In the genomic region with DNA sequence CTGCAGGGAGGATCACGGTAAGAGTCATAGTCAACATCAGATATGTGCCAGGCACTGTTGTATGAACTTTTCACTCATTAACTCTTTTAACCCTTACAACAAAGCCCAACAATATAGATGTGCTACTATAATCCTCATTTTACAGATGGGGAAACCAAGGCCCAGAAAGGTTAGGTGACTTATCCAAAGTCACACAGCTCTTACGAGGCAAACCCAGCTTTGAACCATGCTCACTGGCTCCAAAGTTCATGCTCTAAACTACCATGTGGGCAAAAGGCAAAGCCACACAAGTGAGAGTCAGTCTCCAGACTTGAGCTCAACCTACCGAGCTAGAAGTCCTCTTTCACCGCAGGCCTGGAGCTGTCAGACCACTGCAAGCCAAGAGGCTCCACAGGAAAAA, we compare ENCODE assay signal across 14 cellular contexts.
DNase-seq lines count a peak whose midpoint lies in the region; ATAC-seq and TF ChIP-seq lines count a peak whose summit lies in the region.
"Had no signal": no experiment of that assay in that cellular context is flagged by ENCODE, and none has a peak within 500 bp of the region (broad histone marks: within the 10 kb centered on the region; RNA-seq: fewer than 3 reads in every experiment).

No MANE protein-coding gene starts in this region.

- H3K79me2 ChIP-seq in Loucy (ENCODE audit: insufficient read depth, low read length) = no peaks in the 10 kb centered on the region

- H3K4me2 ChIP-seq in BLaER1 treated with 17β-estradiol and CSF1 and Interleukin-3, amounts not matched to agents 10 nM and 100 nM = peak overlapping the region; percentile 81 to 97 (median 95); a peak in 21 of 22 replicates
- peak overlapping the region; percentile 69 for H3K4me2 ChIP-seq in Loucy (ENCODE audit: low read depth, low read length, poor library complexity, severe bottlenecking)
- H3K4me2 ChIP-seq: A549 had no signal

- H3K4me3 ChIP-seq in BLaER1 treated with 17β-estradiol and CSF1 and Interleukin-3, amounts not matched to agents 10 nM and 100 nM = peak overlapping the region in 4 of 10 experiments; percentile 38 to 58 (median 46); a peak in 2 of 20 replicates
- H3K4me3 ChIP-seq in Loucy (ENCODE audit: low read length, poor library complexity, severe bottlenecking) = peak overlapping the region; percentile 46
- H3K4me3 ChIP-seq: A549 had no signal

- no peaks in the 10 kb centered on the region for H4K20me1 ChIP-seq in BLaER1 treated with 17β-estradiol and CSF1 and Interleukin-3, amounts not matched to agents 10 nM and 100 nM
- no peaks in the 10 kb centered on the region for H4K20me1 ChIP-seq in Loucy (ENCODE audit: insufficient read depth, low read length, poor library complexity, severe bottlenecking)

- no peaks in the 10 kb centered on the region for H3F3A ChIP-seq in Loucy (ENCODE audit: low read depth)

- no peak overlapping the region for H2AFZ ChIP-seq in Loucy (ENCODE audit: low read length)

- H3K9me3 Mint-ChIP-seq in nephron progenitor cell = peaks cover 13% of the 10 kb centered on the region
- H3K9me3 Mint-ChIP-seq in stimulated activated effector memory CD8-positive, alpha-beta T cell treated with anti-CD3 and anti-CD28 coated beads, Interleukin-12 subunit alpha, Interleukin-12 subunit beta, amount 100 ng/mL, for 72 hours = peaks cover 8% of the 10 kb centered on the region
- H3K9me3 Mint-ChIP-seq: HFFc6 had no signal

- H3K27me3 Mint-ChIP-seq in nephron progenitor cell (ENCODE audit: low read depth, poor library complexity) = peaks cover 20% of the 10 kb centered on the region

- TF ChIP-seq CTCF in Loucy (conservative IDR thresholded peaks at IDR 0.05; ENCODE audit: low read length) (no peak), nephron progenitor cell (IDR thresholded peaks at IDR 0.05) (no peak)

- H3K27ac ChIP-seq in BLaER1 treated with 17β-estradiol and CSF1 and Interleukin-3, amounts not matched to agents 10 nM and 100 nM = peak overlapping the region in 9 of 11 experiments; percentile 78 to 92 (median 85); a peak in 18 of 22 replicates
- H3K27ac ChIP-seq: A549, HL-60 had no signal

- peaks cover 0 to 3% (median 0%) of the 10 kb centered on the region in 11 experiments; a peak in 1 of 22 replicates for H3K36me3 ChIP-seq in BLaER1 treated with 17β-estradiol and CSF1 and Interleukin-3, amounts not matched to agents 10 nM and 100 nM
- no peaks in the 10 kb centered on the region for H3K36me3 ChIP-seq in Loucy (ENCODE audit: insufficient read depth, low read length)
- H3K36me3 ChIP-seq: BE2C had no signal

- H3K4me1 Mint-ChIP-seq in nephron progenitor cell = peaks cover 45% of the 10 kb centered on the region
- peaks cover 47% of the 10 kb centered on the region for H3K4me1 Mint-ChIP-seq in stimulated activated effector memory CD8-positive, alpha-beta T cell treated with anti-CD3 and anti-CD28 coated beads, Interleukin-12 subunit alpha, Interleukin-12 subunit beta, amount 100 ng/mL, for 72 hours

- H3K9me3 ChIP-seq in BLaER1 treated with 17β-estradiol and CSF1 and Interleukin-3, amounts not matched to agents 10 nM and 100 nM (replicated peaks in 1 of 11) = peaks cover 19 to 43% (median 32%) of the 10 kb centered on the region in 11 experiments
- no peaks in the 10 kb centered on the region for H3K9me3 ChIP-seq in Loucy (ENCODE audit: insufficient read depth, low read depth, low read length)
- H3K9me3 ChIP-seq: A549, BE2C had no signal

- no peaks in the 10 kb centered on the region; a peak in 1 of 22 replicates for H3K27me3 ChIP-seq in BLaER1 treated with 17β-estradiol and CSF1 and Interleukin-3, amounts not matched to agents 10 nM and 100 nM
- H3K27me3 ChIP-seq in Loucy (ENCODE audit: insufficient read depth, low read length, poor library complexity, severe bottlenecking) = no peaks in the 10 kb centered on the region
- H3K27me3 ChIP-seq: BE2C had no signal

- H3K9ac ChIP-seq in BLaER1 treated with 17β-estradiol and CSF1 and Interleukin-3, amounts not matched to agents 10 nM and 100 nM = peak overlapping the region in 4 of 11 experiments; percentile 69 to 74 (median 72); a peak in 3 of 22 replicates
- peak overlapping the region; percentile 63 for H3K9ac ChIP-seq in Loucy (ENCODE audit: low read depth, low read length, poor library complexity, severe bottlenecking)

- ATAC-seq in stimulated activated effector memory CD8-positive, alpha-beta T cell treated with anti-CD3 and anti-CD28 coated beads, Interleukin-12 subunit alpha, Interleukin-12 subunit beta, amount 100 ng/mL, for 72 hours = no peak
- ATAC-seq in HG03442 (IDR thresholded peaks at IDR 0.05; ENCODE audit: unreplicated experiment) = no peak
- ATAC-seq: A549 had no signal

- no peaks in the 10 kb centered on the region for H3K36me3 Mint-ChIP-seq in nephron progenitor cell (ENCODE audit: low read depth)
- H3K36me3 Mint-ChIP-seq in stimulated activated effector memory CD8-positive, alpha-beta T cell treated with anti-CD3 and anti-CD28 coated beads, Interleukin-12 subunit alpha, Interleukin-12 subunit beta, amount 100 ng/mL, for 72 hours = no peaks in the 10 kb centered on the region
- H3K36me3 Mint-ChIP-seq: CD4-positive, CD25-positive, alpha-beta regulatory T cell had no signal

- no peaks in the 10 kb centered on the region for H3K9me2 ChIP-seq in Loucy (replicated peaks; ENCODE audit: low read depth, low read length)

- DNase-seq in nephron progenitor cell (no peak), islet precursor cell (no peak)
- DNase-seq in stimulated activated effector memory CD8-positive, alpha-beta T cell treated with anti-CD3 and anti-CD28 coated beads, Interleukin-12 subunit alpha, Interleukin-12 subunit beta, amount 100 ng/mL, for 72 hours (ENCODE audit: low spot score in 2 of 2) = no peak
- DNase-seq: BE2C; Calu3; CD4-positive, CD25-positive, alpha-beta regulatory T cell; DMS 273 treated with DMSO at 0.1 percent for 48 hours; HCEC 1CT; HFFc6 had no signal

- H3K4me1 ChIP-seq in BLaER1 treated with 17β-estradiol and CSF1 and Interleukin-3, amounts not matched to agents 10 nM and 100 nM = peaks cover 48 to 75% (median 66%) of the 10 kb centered on the region in 10 experiments
- H3K4me1 ChIP-seq in Loucy (ENCODE audit: insufficient read depth, low read length, poor library complexity, severe bottlenecking) = peaks cover 46% of the 10 kb centered on the region
- H3K4me1 ChIP-seq: A549, BE2C had no signal

- H3K4me3 Mint-ChIP-seq in nephron progenitor cell = no peak overlapping the region
- H3K4me3 Mint-ChIP-seq in stimulated activated effector memory CD8-positive, alpha-beta T cell treated with anti-CD3 and anti-CD28 coated beads, Interleukin-12 subunit alpha, Interleukin-12 subunit beta, amount 100 ng/mL, for 72 hours = no peak overlapping the region
- H3K4me3 Mint-ChIP-seq: CD4-positive, CD25-positive, alpha-beta regulatory T cell; HFFc6 had no signal

- peak overlapping the region; percentile 54 for H3K27ac Mint-ChIP-seq in nephron progenitor cell
- peak overlapping the region; percentile 96 for H3K27ac Mint-ChIP-seq in stimulated activated effector memory CD8-positive, alpha-beta T cell treated with anti-CD3 and anti-CD28 coated beads, Interleukin-12 subunit alpha, Interleukin-12 subunit beta, amount 100 ng/mL, for 72 hours
- H3K27ac Mint-ChIP-seq: HFFc6 had no signal
